In the genomic region with DNA sequence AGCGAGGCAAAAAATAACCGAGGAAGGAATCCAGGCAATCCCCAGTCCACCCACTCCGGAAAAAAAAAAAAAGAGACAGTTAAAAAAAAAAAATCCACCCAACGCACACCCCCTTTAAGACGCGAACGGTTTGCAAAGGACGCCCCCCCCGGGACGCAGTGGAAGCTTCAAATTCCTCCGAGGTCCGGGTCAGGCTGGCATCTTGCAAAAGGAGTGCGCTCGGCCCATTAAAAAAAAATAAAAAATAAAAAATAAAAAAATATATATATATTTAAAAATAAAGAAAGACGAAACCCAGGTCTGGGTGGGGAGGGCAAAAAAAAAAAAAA, we compare ENCODE assay signal across 1 cellular context.
TF ChIP-seq lines count a peak whose summit lies in the region.

No MANE protein-coding gene starts in this region.

TF ChIP-seq in GM23338, 12 proteins besides CTCF, POLR2A, EP300 and RAD21 (continued from another document):
- no peak for TF ChIP-seq REST (IDR thresholded peaks at IDR 0.05; ENCODE audit: unreplicated experiment)
- no peak for TF ChIP-seq NANOG (IDR thresholded peaks at IDR 0.05; ENCODE audit: borderline replicate concordance)
- no peak for TF ChIP-seq ZNF114 (CRISPR knock-in tag; IDR thresholded peaks at IDR 0.05)
- no peak for TF ChIP-seq ZNF331 (CRISPR knock-in tag; IDR thresholded peaks at IDR 0.05; ENCODE audit: low read depth)
- no peak for TF ChIP-seq STAT1 (IDR thresholded peaks at IDR 0.05; ENCODE audit: unreplicated experiment)
- TF ChIP-seq, protein P1, sequence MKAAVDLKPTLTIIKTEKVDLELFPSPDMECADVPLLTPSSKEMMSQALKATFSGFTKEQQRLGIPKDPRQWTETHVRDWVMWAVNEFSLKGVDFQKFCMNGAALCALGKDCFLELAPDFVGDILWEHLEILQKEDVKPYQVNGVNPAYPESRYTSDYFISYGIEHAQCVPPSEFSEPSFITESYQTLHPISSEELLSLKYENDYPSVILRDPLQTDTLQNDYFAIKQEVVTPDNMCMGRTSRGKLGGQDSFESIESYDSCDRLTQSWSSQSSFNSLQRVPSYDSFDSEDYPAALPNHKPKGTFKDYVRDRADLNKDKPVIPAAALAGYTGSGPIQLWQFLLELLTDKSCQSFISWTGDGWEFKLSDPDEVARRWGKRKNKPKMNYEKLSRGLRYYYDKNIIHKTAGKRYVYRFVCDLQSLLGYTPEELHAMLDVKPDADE (IDR thresholded peaks at IDR 0.05): no peak
- no peak for TF ChIP-seq EZH2phosphoT487 (IDR thresholded peaks at IDR 0.05; ENCODE audit: unreplicated experiment)
- no peak for TF ChIP-seq CREB1 (CRISPR knock-in tag; IDR thresholded peaks at IDR 0.05; ENCODE audit: low read depth)
